11 cellular contexts compared by ENCODE assay signal in genomic region chr15:70269991-70270751, GRCh38.
DNase-seq lines count a peak whose midpoint lies in the region; ATAC-seq and TF ChIP-seq lines count a peak whose summit lies in the region.
"Had no signal": no experiment of that assay in that cellular context is flagged by ENCODE, and none has a peak within 500 bp of the region (broad histone marks: within the 10 kb centered on the region; RNA-seq: fewer than 3 reads in every experiment).

No MANE protein-coding gene starts in this region.

- H2BK120ac ChIP-seq in neuronal stem cell (ENCODE audit: low read depth, low read length) (no peak overlapping the region), H9 (ENCODE audit: low read depth, low read length, poor library complexity, severe bottlenecking) (no peak overlapping the region)

- H3K9me2 ChIP-seq in PC-9 (ENCODE audit: insufficient read depth), result no peaks in the 10 kb centered on the region

- H3K4me3 ChIP-seq in PC-9 (no peak overlapping the region), fibroblast of villous mesenchyme (ENCODE audit: low read depth, low read length) (no peak overlapping the region), gastrocnemius medialis (no peak overlapping the region), neuronal stem cell (ENCODE audit: low read length in 2 of 2) (no peak overlapping the region), H7 (ENCODE audit: insufficient read depth, low read depth, low read length) (no peak overlapping the region)

- H3K4me1 Mint-ChIP-seq in H9, result peaks cover 34 to 37% of the 10 kb centered on the region in 2 experiments

- H3K27me3 ChIP-seq in PC-9 (ENCODE audit: insufficient read depth, low read depth), result no peaks in the 10 kb centered on the region
- no peaks in the 10 kb centered on the region for H3K27me3 ChIP-seq in gastrocnemius medialis
- peaks cover 0 to 31% (median 0%) of the 10 kb centered on the region in 3 experiments for H3K27me3 ChIP-seq in neuronal stem cell (ENCODE audit: control insufficient read depth in 3 of 3, insufficient read depth in 3 of 3, low read depth in 1 of 3, low read length in 3 of 3)
- no peaks in the 10 kb centered on the region for H3K27me3 ChIP-seq in H7 (ENCODE audit: control insufficient read depth, insufficient read depth, low read length)
- H3K27me3 ChIP-seq in H9 (ENCODE audit: insufficient read depth, low read length), result no peaks in the 10 kb centered on the region

- H3K36me3 ChIP-seq in PC-9 (ENCODE audit: low read depth) (no peaks in the 10 kb centered on the region), gastrocnemius medialis (no peaks in the 10 kb centered on the region), neuronal stem cell (replicated peaks in 1 of 2; ENCODE audit: control insufficient read depth in 2 of 2, insufficient read depth in 2 of 2, low read length in 2 of 2) (no peaks in the 10 kb centered on the region), H7 (replicated peaks; ENCODE audit: control insufficient read depth, insufficient read depth, low read length) (no peaks in the 10 kb centered on the region)
- H3K36me3 ChIP-seq: WERI-Rb-1 had no signal

- H3K27ac Mint-ChIP-seq in H9, result no peak overlapping the region
- H3K27ac Mint-ChIP-seq: IgD-negative memory B cell had no signal

- H3K79me2 ChIP-seq in PC-9 (ENCODE audit: low read depth), result no peaks in the 10 kb centered on the region
- no peaks in the 10 kb centered on the region for H3K79me2 ChIP-seq in H9 (ENCODE audit: insufficient read depth, low read length)
- H3K79me2 ChIP-seq: parathyroid adenoma had no signal

- intact Hi-C loops in PC-9 (cut with micrococcal nuclease; ENCODE audit: unreplicated experiment), result loop anchor here (1.0 to 10.0 kb wide), 3 partner anchors 105 to 222 kb away; no protein-coding TSS in a partner anchor
- intact Hi-C loops in gastrocnemius medialis (cut with DNase I; ENCODE audit: low total_unique reads), result loop anchor here (10.0 kb wide), 1 partner anchor 1825 kb away; no protein-coding TSS in a partner anchor

- POLR2A ChIA-PET in PC-9 (lab: Charles Lee; ENCODE audit: unreplicated experiment), result interaction anchor here (0.5 kb wide), 1 partner anchor 37 kb away, joined by 6 read pairs; no protein-coding TSS in a partner anchor

- H3K4ac ChIP-seq in neuronal stem cell (ENCODE audit: low read length) (no peak overlapping the region), H9 (ENCODE audit: low read depth, low read length) (no peak overlapping the region)

- H3T11ph ChIP-seq in H9 (ENCODE audit: low read length), result no peak overlapping the region

- H3K23ac ChIP-seq in neuronal stem cell (ENCODE audit: low read depth, low read length, poor library complexity) (no peak overlapping the region), H9 (ENCODE audit: insufficient read length, low read depth, low read length) (no peak overlapping the region)

- H2BK5ac ChIP-seq in neuronal stem cell (ENCODE audit: low read length) (no peak overlapping the region), H9 (ENCODE audit: insufficient read length, low read length) (no peak overlapping the region)

- H3K4me1 ChIP-seq in PC-9 (replicated peaks; ENCODE audit: insufficient read depth) (peaks cover 65% of the 10 kb centered on the region), gastrocnemius medialis (peaks cover 26 to 44% of the 10 kb centered on the region in 2 donors), neuronal stem cell (ENCODE audit: control insufficient read depth in 2 of 2, insufficient read depth in 1 of 2, low read depth in 1 of 2, low read length in 2 of 2) (peaks cover 8 to 35% of the 10 kb centered on the region in 2 donors), H9 (ENCODE audit: insufficient read depth, low read length) (no peaks in the 10 kb centered on the region)
- H3K4me1 ChIP-seq: parathyroid adenoma had no signal

- no peak for TF ChIP-seq CTCF in PC-9 (conservative IDR thresholded peaks at IDR 0.05)
- TF ChIP-seq CTCF in fibroblast of villous mesenchyme (IDR thresholded peaks at IDR 0.05; ENCODE audit: insufficient read depth, low read depth, low read length), result no peak
- TF ChIP-seq CTCF in gastrocnemius medialis (IDR thresholded peaks at IDR 0.05 in 4 of 5, conservative IDR thresholded peaks at IDR 0.05 in 1 of 5), result no peak
- TF ChIP-seq CTCF in H9 (conservative IDR thresholded peaks at IDR 0.05), result no peak

- H2AK5ac ChIP-seq in neuronal stem cell (ENCODE audit: low read depth, low read length) (no peak overlapping the region), H9 (ENCODE audit: insufficient read length, low read length) (no peak overlapping the region)

- peak; percentile 43 to 57 for ATAC-seq in gastrocnemius medialis

- no peaks in the 10 kb centered on the region for H4K20me1 ChIP-seq in PC-9 (ENCODE audit: insufficient read depth)
- H4K20me1 ChIP-seq in H9 (ENCODE audit: control insufficient read depth, insufficient read depth, insufficient read length), result no peaks in the 10 kb centered on the region

- H2AFZ ChIP-seq in PC-9 (no peak overlapping the region), neuronal stem cell (ENCODE audit: low read length) (no peak overlapping the region), H9 (ENCODE audit: low read length) (no peak overlapping the region)
- H2AFZ ChIP-seq: parathyroid adenoma had no signal

- in situ Hi-C loops in gastrocnemius medialis (cut with MboI; ENCODE audit: low sequenced_read_pairs in 4 of 4), result no loop called here

- no peak overlapping the region for H4K5ac ChIP-seq in H9 (ENCODE audit: insufficient read length, low read depth, low read length)

- DNase-seq in GF-D8 (lab: John Stamatoyannopoulos, UW), result peak; percentile 26
- DNase-seq in PC-9, result peak; percentile 67 to 69
- DNase-seq in fibroblast of villous mesenchyme (ENCODE audit: low read depth), result peak; percentile 26
- peak in 1 of 2 donors; percentile 13 for DNase-seq in gastrocnemius medialis
- no peak for DNase-seq in activated CD4-positive, alpha-beta T cell treated with anti-CD3 and anti-CD28 coated beads for 1 hour
- no peak for DNase-seq in neuronal stem cell (ENCODE audit: low spot score)
- no peak for DNase-seq in H7
- DNase-seq in H9, result no peak
- DNase-seq: WERI-Rb-1 had no signal

- H3K79me1 ChIP-seq in neuronal stem cell (ENCODE audit: low read depth, low read length), result no peaks in the 10 kb centered on the region
- H3K79me1 ChIP-seq in H9 (ENCODE audit: insufficient read depth, low read depth, low read length, poor library complexity, severe bottlenecking), result no peaks in the 10 kb centered on the region

- H3K4me3 Mint-ChIP-seq in H9, result no peak overlapping the region

- no peak overlapping the region for H3K56ac ChIP-seq in H9 (ENCODE audit: insufficient read length, low read depth, low read length)

- H3F3A ChIP-seq in PC-9 (ENCODE audit: insufficient read depth, low read depth), result peaks cover 50% of the 10 kb centered on the region

- no TSS peak for BruUV-seq in PC-9 (replicated peaks; lab: Mats Ljungman, UMichigan)

- H3K27ac ChIP-seq in PC-9, result peak overlapping the region; percentile 74
- peak overlapping the region in 2 of 4 donors; percentile 58 to 80 for H3K27ac ChIP-seq in gastrocnemius medialis
- H3K27ac ChIP-seq in neuronal stem cell (replicated peaks; ENCODE audit: low read length), result no peak overlapping the region
- H3K27ac ChIP-seq in H9 (ENCODE audit: insufficient read length, low read depth, low read length), result no peak overlapping the region
- H3K27ac ChIP-seq: parathyroid adenoma, WERI-Rb-1 had no signal

- no peak overlapping the region for H4K91ac ChIP-seq in neuronal stem cell (ENCODE audit: low read depth, low read length, poor library complexity)
- H4K91ac ChIP-seq in H9 (ENCODE audit: insufficient read length, low read depth, low read length), result no peak overlapping the region

- no peaks in the 10 kb centered on the region for H3K36me3 Mint-ChIP-seq in H9 (ENCODE audit: insufficient read depth in 1 of 3, low read depth in 3 of 3)
- H3K36me3 Mint-ChIP-seq: IgD-negative memory B cell had no signal

- H3K9me3 Mint-ChIP-seq in H9, result no peaks in the 10 kb centered on the region
- H3K9me3 Mint-ChIP-seq: IgD-negative memory B cell had no signal

- H2BK12ac ChIP-seq in neuronal stem cell (ENCODE audit: low read length) (no peak overlapping the region), H9 (ENCODE audit: insufficient read length, low read depth, low read length) (no peak overlapping the region)

- H4K8ac ChIP-seq in neuronal stem cell (ENCODE audit: low read depth, low read length), result no peak overlapping the region
- H4K8ac ChIP-seq in H9 (replicated peaks; ENCODE audit: insufficient read length, low read depth, low read length), result no peak overlapping the region

- H3K23me2 ChIP-seq in H9 (ENCODE audit: insufficient read length, low read depth, low read length, poor library complexity, severe bottlenecking), result no peaks in the 10 kb centered on the region

- peaks cover 47% of the 10 kb centered on the region for H3K27me3 Mint-ChIP-seq in H9 (ENCODE audit: low read depth)

- H3K18ac ChIP-seq in neuronal stem cell (ENCODE audit: low read length), result no peak overlapping the region
- H3K18ac ChIP-seq in H9 (ENCODE audit: insufficient read length, low read depth, low read length), result no peak overlapping the region

- no peak overlapping the region for H3K9ac ChIP-seq in neuronal stem cell (ENCODE audit: low read depth, low read length, poor library complexity)
- no peak overlapping the region for H3K9ac ChIP-seq in H9 (ENCODE audit: extremely low read depth, insufficient read length, low read length)
- H3K9ac ChIP-seq: parathyroid adenoma had no signal

- no peaks in the 10 kb centered on the region for H3K9me3 ChIP-seq in PC-9 (ENCODE audit: insufficient read depth, low read depth)
- no peaks in the 10 kb centered on the region for H3K9me3 ChIP-seq in gastrocnemius medialis
- H3K9me3 ChIP-seq in neuronal stem cell (replicated peaks in 1 of 2; ENCODE audit: control insufficient read depth in 2 of 2, insufficient read depth in 1 of 2, low read depth in 1 of 2, low read length in 2 of 2), result no peaks in the 10 kb centered on the region
- no peaks in the 10 kb centered on the region for H3K9me3 ChIP-seq in H9 (ENCODE audit: control insufficient read depth, low read depth, low read length)

- no peak overlapping the region for H3K14ac ChIP-seq in neuronal stem cell (ENCODE audit: low read length)
- H3K14ac ChIP-seq in H9 (ENCODE audit: insufficient read depth, low read length), result no peak overlapping the region; the same call in 1 of the 2 replicates

- H3K4me2 ChIP-seq in PC-9 (peak overlapping the region; percentile 53), neuronal stem cell (ENCODE audit: insufficient read depth, low read length, poor library complexity, severe bottlenecking) (no peak overlapping the region), H9 (ENCODE audit: insufficient read depth, insufficient read length, low read length) (no peak overlapping the region)

- H2BK20ac ChIP-seq in H9 (ENCODE audit: low read depth, low read length, poor library complexity, severe bottlenecking), result no peak overlapping the region

- TF ChIP-seq POLR2A in gastrocnemius medialis (IDR thresholded peaks at IDR 0.05), result no peak

- H2BK15ac ChIP-seq in neuronal stem cell (ENCODE audit: low read length) (no peak overlapping the region), H9 (ENCODE audit: low read depth, low read length) (no peak overlapping the region)

- CTCF ChIA-PET in PC-9 (lab: Charles Lee), result interaction anchor here (0.9 to 1.3 kb wide), 2 partner anchors 193 to 238 kb away, joined by 3 to 4 read pairs; no protein-coding TSS in a partner anchor

- WGBS in neuronal stem cell (ENCODE audit: extremely low coverage in 2 of 2, insufficient read length in 2 of 2, insufficient replicate concordance in 1 of 2), 2 donors, result no CpG with 5 or more reads among the region's 10 CpGs
- WGBS in H9 (ENCODE audit: extremely low coverage, insufficient read length, low lambda C conversion rate), result no CpG with 5 or more reads among the region's 10 CpGs

Comparison
In these comparisons a context has a peak if more than half of its experiments do, and no peak if none do; other contexts are left out.
1. DNase-seq: peak in GF-D8 (single experiment), PC-9 (2 of 2) and fibroblast of villous mesenchyme (single experiment); none in activated CD4-positive, alpha-beta T cell treated with anti-CD3 and anti-CD28 coated beads for 1 hour (single experiment), neuronal stem cell (single experiment), H7 (single experiment) and H9 (single experiment).